Comparison of ENCODE assay signal across 16 cellular contexts in the genomic region with DNA sequence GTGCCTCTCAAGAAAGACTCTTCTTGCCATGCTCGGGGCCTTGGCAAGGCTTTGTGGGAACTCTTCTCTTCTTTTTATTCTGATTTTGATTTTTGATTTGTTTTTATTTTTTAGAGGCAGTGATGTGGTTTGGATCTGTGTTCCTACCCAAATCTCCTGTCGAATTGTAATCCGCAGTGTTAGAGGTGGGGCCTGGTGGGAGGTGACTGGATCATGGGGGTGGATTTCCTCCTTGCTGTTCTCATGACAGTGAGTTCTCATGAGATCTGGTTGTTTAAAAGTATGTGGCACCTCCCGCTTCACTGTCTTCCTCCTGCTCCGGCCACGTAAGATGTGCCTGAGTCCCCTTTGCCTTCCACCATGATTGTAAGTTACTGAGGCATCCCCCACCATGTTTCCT.
DNase-seq lines count a peak whose midpoint lies in the region; ATAC-seq and TF ChIP-seq lines count a peak whose summit lies in the region.
"Had no signal": no experiment of that assay in that cellular context is flagged by ENCODE, and none has a peak within 500 bp of the region (broad histone marks: within the 10 kb centered on the region; RNA-seq: fewer than 3 reads in every experiment).

No MANE protein-coding gene starts in this region.

- H3K4me3 Mint-ChIP-seq in activated T-cell treated with anti-CD3 and anti-CD28 coated beads, Interleukin-2, amount 50 U/mL, for 72 hours: no peak overlapping the region
- H3K4me3 Mint-ChIP-seq in natural killer cell treated with Interleukin-12 subunit alpha and Interleukin-12 subunit beta and Interleukin-15 and Interleukin-18, amount 100 ng/mL, for 72 hours: no peak overlapping the region
- H3K4me3 Mint-ChIP-seq in natural killer cell (no peak overlapping the region), neural crest cell (no peak overlapping the region)
- H3K4me3 Mint-ChIP-seq: CD8-positive, alpha-beta T cell; HFFc6 had no signal

- no peaks in the 10 kb centered on the region for H3K9me3 Mint-ChIP-seq in activated T-cell treated with anti-CD3 and anti-CD28 coated beads, Interleukin-2, amount 50 U/mL, for 72 hours
- no peaks in the 10 kb centered on the region for H3K9me3 Mint-ChIP-seq in natural killer cell treated with Interleukin-12 subunit alpha and Interleukin-12 subunit beta and Interleukin-15 and Interleukin-18, amount 100 ng/mL, for 72 hours
- H3K9me3 Mint-ChIP-seq in natural killer cell (no peaks in the 10 kb centered on the region), neural crest cell (no peaks in the 10 kb centered on the region)
- H3K9me3 Mint-ChIP-seq: CD8-positive, alpha-beta T cell; HFFc6 had no signal

- H3K36me3 Mint-ChIP-seq in activated T-cell treated with anti-CD3 and anti-CD28 coated beads, Interleukin-2, amount 50 U/mL, for 72 hours (ENCODE audit: insufficient read depth in 2 of 2): peaks cover 0 to 1% of the 10 kb centered on the region in 2 donors
- H3K36me3 Mint-ChIP-seq in natural killer cell treated with Interleukin-12 subunit alpha and Interleukin-12 subunit beta and Interleukin-15 and Interleukin-18, amount 100 ng/mL, for 72 hours: no peaks in the 10 kb centered on the region
- H3K36me3 Mint-ChIP-seq in natural killer cell (no peaks in the 10 kb centered on the region), neural crest cell (ENCODE audit: low read depth) (no peaks in the 10 kb centered on the region)

- no peaks in the 10 kb centered on the region for H3K27me3 Mint-ChIP-seq in activated T-cell treated with anti-CD3 and anti-CD28 coated beads, Interleukin-2, amount 50 U/mL, for 72 hours (ENCODE audit: low read depth)
- no peaks in the 10 kb centered on the region for H3K27me3 Mint-ChIP-seq in natural killer cell treated with Interleukin-12 subunit alpha and Interleukin-12 subunit beta and Interleukin-15 and Interleukin-18, amount 100 ng/mL, for 72 hours
- H3K27me3 Mint-ChIP-seq in natural killer cell (ENCODE audit: low read depth in 2 of 2) (no peaks in the 10 kb centered on the region), neural crest cell (ENCODE audit: low read depth) (no peaks in the 10 kb centered on the region)

- H3K4me1 Mint-ChIP-seq in activated T-cell treated with anti-CD3 and anti-CD28 coated beads, Interleukin-2, amount 50 U/mL, for 72 hours (ENCODE audit: low read depth): no peaks in the 10 kb centered on the region
- H3K4me1 Mint-ChIP-seq in natural killer cell treated with Interleukin-12 subunit alpha and Interleukin-12 subunit beta and Interleukin-15 and Interleukin-18, amount 100 ng/mL, for 72 hours (ENCODE audit: low read depth in 2 of 2): peaks cover 0 to 4% of the 10 kb centered on the region in 2 donors
- H3K4me1 Mint-ChIP-seq in natural killer cell (peaks cover 0 to 4% of the 10 kb centered on the region in 2 donors), neural crest cell (peaks cover 4% of the 10 kb centered on the region)

- peak overlapping the region; percentile 62 for H3K27ac Mint-ChIP-seq in activated T-cell treated with anti-CD3 and anti-CD28 coated beads, Interleukin-2, amount 50 U/mL, for 72 hours
- H3K27ac Mint-ChIP-seq in natural killer cell treated with Interleukin-12 subunit alpha and Interleukin-12 subunit beta and Interleukin-15 and Interleukin-18, amount 100 ng/mL, for 72 hours: peak overlapping the region in 1 of 2 donors; percentile 10
- H3K27ac Mint-ChIP-seq in natural killer cell: no peak overlapping the region
- peak overlapping the region; percentile 32 for H3K27ac Mint-ChIP-seq in neural crest cell (ENCODE audit: unreplicated experiment)
- H3K27ac Mint-ChIP-seq: CD8-positive, alpha-beta T cell; HFFc6 had no signal

- intact Hi-C loops in natural killer cell (cut with micrococcal nuclease): no loop called here

- ATAC-seq in activated T-cell treated with anti-CD3 and anti-CD28 coated beads, Interleukin-2, amount 50 U/mL, for 72 hours (replicated peaks in 1 of 2): no peak
- ATAC-seq in natural killer cell treated with Interleukin-12 subunit alpha and Interleukin-12 subunit beta and Interleukin-15 and Interleukin-18, amount 100 ng/mL, for 72 hours: no peak
- ATAC-seq in natural killer cell: no peak
- ATAC-seq in HG03442 (IDR thresholded peaks at IDR 0.05; ENCODE audit: unreplicated experiment): no peak
- ATAC-seq: CD8-positive, alpha-beta T cell; HCT116 had no signal

- no peak for TF ChIP-seq CTCF in natural killer cell (IDR thresholded peaks at IDR 0.05)
- no peak for TF ChIP-seq CTCF in neural crest cell (conservative IDR thresholded peaks at IDR 0.05)

- DNase-seq in activated T-cell treated with anti-CD3 and anti-CD28 coated beads, Interleukin-2, amount 50 U/mL, for 72 hours: no peak
- DNase-seq in activated T-cell treated with anti-CD3 and anti-CD28 coated beads for 4 hours (no peak), natural killer cell (no peak), neural crest cell (ENCODE audit: low read depth, low spot score) (no peak), midbrain (lab: John Stamatoyannopoulos, UW) (no peak)
- DNase-seq in natural killer cell treated with Interleukin-12 subunit alpha and Interleukin-12 subunit beta and Interleukin-15 and Interleukin-18, amount 100 ng/mL, for 72 hours (ENCODE audit: low spot score): peak; percentile 2
- DNase-seq: 8988T; Calu3; CD8-positive, alpha-beta T cell; DMS79 treated with DMSO at 0.1 percent for 48 hours; GF-D8; GOT3; H7; HFFc6 had no signal

Comparison
In these comparisons a context has a peak if more than half of its experiments do, and no peak if none do; other contexts are left out.
1. H3K27ac Mint-ChIP-seq: peak in activated T-cell treated with anti-CD3 and anti-CD28 coated beads, Interleukin-2, amount 50 U/mL, for 72 hours (single experiment) and neural crest cell (single experiment); none in natural killer cell (0 of 2).